9 cellular contexts compared by ENCODE assay signal in the genomic region with DNA sequence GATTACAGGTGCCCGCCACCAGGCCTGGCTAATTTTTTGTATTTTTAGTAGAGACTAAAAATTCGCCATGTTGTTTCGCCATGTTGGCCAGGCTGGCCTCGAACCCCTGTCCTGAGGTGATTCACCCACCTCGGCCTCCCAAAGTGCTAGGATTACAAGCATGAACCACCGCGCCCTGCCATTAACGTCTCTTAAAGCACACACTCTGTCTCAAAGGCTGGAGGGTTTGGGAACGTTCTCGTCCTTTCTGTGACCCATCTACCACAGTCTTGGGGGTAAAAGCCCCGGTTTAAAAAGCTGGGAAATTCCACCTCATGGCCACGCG. TPM values are rescaled to one million over a fixed set of nuclear protein-coding genes. Genes with fewer than 3 reads are reported as not detected.
A peak's percentile ranks its signal among the peaks of the same experiment; 100 is the strongest.
DNase-seq lines count a peak whose midpoint lies in the region; ATAC-seq, FAIRE-seq and TF ChIP-seq lines count a peak whose summit lies in the region.
"Had no signal": no experiment of that assay in that cellular context is flagged by ENCODE, and none has a peak within 500 bp of the region (broad histone marks: within the 10 kb centered on the region; RNA-seq: fewer than 3 reads in every experiment).

No MANE protein-coding gene starts in this region.

- H3K27ac ChIP-seq in iPS-20b (ENCODE audit: low read length): peak overlapping the region; percentile 32
- H3K27ac ChIP-seq: SK-N-MC had no signal

- H3K4me1 Mint-ChIP-seq in activated naive CD4-positive, alpha-beta T cell treated with anti-CD3 and anti-CD28 coated beads for 36 hours (ENCODE audit: low read depth): peaks cover 16% of the 10 kb centered on the region
- peaks cover 52% of the 10 kb centered on the region for H3K4me1 Mint-ChIP-seq in stimulated activated memory B cell treated with anti-CD40 and anti-IgM and Interleukin-4, amounts not matched to agents 10 μg/mL and 1 μg/mL and 100 μg/mL, for 72 hours

- peak; percentile 45 for DNase-seq in HK-2 (ENCODE audit: unreplicated experiment)
- no peak for DNase-seq in activated naive CD4-positive, alpha-beta T cell treated with anti-CD3 and anti-CD28 coated beads for 36 hours
- DNase-seq in NCI-H1694 treated with DMSO at 0.1 percent for 48 hours (lab: John Stamatoyannopoulos, UW): no peak
- DNase-seq in H54 (ENCODE audit: insufficient read length, low spot score): no peak
- DNase-seq in GM12892 (ENCODE audit: insufficient read length): no peak
- no peak for DNase-seq in cerebellar nuclear complex (lab: John Stamatoyannopoulos, UW)

- H3K4me3 ChIP-seq in iPS-20b (ENCODE audit: low read length): no peak overlapping the region
- H3K4me3 ChIP-seq: SK-N-MC had no signal

- ATAC-seq in stimulated activated memory B cell treated with anti-CD40 and anti-IgM and Interleukin-4, amounts not matched to agents 10 μg/mL and 1 μg/mL and 100 μg/mL, for 72 hours: no peak

- no peaks in the 10 kb centered on the region for H3K9me3 Mint-ChIP-seq in activated naive CD4-positive, alpha-beta T cell treated with anti-CD3 and anti-CD28 coated beads for 36 hours
- no peaks in the 10 kb centered on the region for H3K9me3 Mint-ChIP-seq in stimulated activated memory B cell treated with anti-CD40 and anti-IgM and Interleukin-4, amounts not matched to agents 10 μg/mL and 1 μg/mL and 100 μg/mL, for 72 hours

- no peaks in the 10 kb centered on the region for H3K36me3 Mint-ChIP-seq in activated naive CD4-positive, alpha-beta T cell treated with anti-CD3 and anti-CD28 coated beads for 36 hours (ENCODE audit: low read depth)
- no peaks in the 10 kb centered on the region for H3K36me3 Mint-ChIP-seq in stimulated activated memory B cell treated with anti-CD40 and anti-IgM and Interleukin-4, amounts not matched to agents 10 μg/mL and 1 μg/mL and 100 μg/mL, for 72 hours

- no peaks in the 10 kb centered on the region for H3K27me3 ChIP-seq in iPS-20b (ENCODE audit: insufficient read depth, low read length)

- intact Hi-C loops in activated naive CD4-positive, alpha-beta T cell treated with anti-CD3 and anti-CD28 coated beads for 36 hours (cut with micrococcal nuclease): no loop called here

- H3K4me1 ChIP-seq in iPS-20b (ENCODE audit: insufficient read depth, low read length): peaks cover 18% of the 10 kb centered on the region; the same call in 1 of the 2 replicates

- CTCF ChIA-PET in activated naive CD4-positive, alpha-beta T cell treated with anti-CD3 and anti-CD28 coated beads for 36 hours (lab: Charles Lee): interaction anchor here (0.6 kb wide), 1 partner anchor 49 kb away, joined by 3 read pairs; no protein-coding TSS in a partner anchor

- H3K9ac ChIP-seq in iPS-20b (ENCODE audit: low read depth, low read length): peak overlapping the region; percentile 32; the same call in 1 of the 2 replicates

- H3K9me3 ChIP-seq in iPS-20b (ENCODE audit: insufficient read depth, low read depth, low read length): no peaks in the 10 kb centered on the region

- peak overlapping the region; percentile 70 for H3K4me3 Mint-ChIP-seq in activated naive CD4-positive, alpha-beta T cell treated with anti-CD3 and anti-CD28 coated beads for 36 hours
- peak overlapping the region; percentile 85 for H3K4me3 Mint-ChIP-seq in stimulated activated memory B cell treated with anti-CD40 and anti-IgM and Interleukin-4, amounts not matched to agents 10 μg/mL and 1 μg/mL and 100 μg/mL, for 72 hours

- FAIRE-seq in H54 (lab: Jason Lieb, UNC) (no peak), GM12892 (lab: Jason Lieb, UNC) (no peak)

- TF ChIP-seq POLR2A in H54 (IDR thresholded peaks at IDR 0.05; ENCODE audit: low read depth, low read length) (no peak), GM12892 (IDR thresholded peaks at IDR 0.05; ENCODE audit: low read depth, low read length) (no peak)

- no peaks in the 10 kb centered on the region for H3K27me3 Mint-ChIP-seq in activated naive CD4-positive, alpha-beta T cell treated with anti-CD3 and anti-CD28 coated beads for 36 hours (ENCODE audit: low read depth)
- no peaks in the 10 kb centered on the region for H3K27me3 Mint-ChIP-seq in stimulated activated memory B cell treated with anti-CD40 and anti-IgM and Interleukin-4, amounts not matched to agents 10 μg/mL and 1 μg/mL and 100 μg/mL, for 72 hours

- H3K36me3 ChIP-seq in iPS-20b (ENCODE audit: insufficient read depth, low read depth, low read length): no peaks in the 10 kb centered on the region

- no peak overlapping the region for H3K27ac Mint-ChIP-seq in activated naive CD4-positive, alpha-beta T cell treated with anti-CD3 and anti-CD28 coated beads for 36 hours
- H3K27ac Mint-ChIP-seq in stimulated activated memory B cell treated with anti-CD40 and anti-IgM and Interleukin-4, amounts not matched to agents 10 μg/mL and 1 μg/mL and 100 μg/mL, for 72 hours: peak overlapping the region; percentile 98

RNA-seq across cellular contexts. Expression of a gene that starts 57.8 kb away (rescaled TPM):
- 10 to 100 TPM; 42.5 to 43.2 TPM for total RNA-seq in activated naive CD4-positive, alpha-beta T cell treated with anti-CD3 and anti-CD28 coated beads for 36 hours
- polyA plus RNA-seq in GM12892 (2012; ENCODE audit: missing spikeins): 42.4 TPM
